21 cellular contexts compared by ENCODE assay signal in the genomic region with DNA sequence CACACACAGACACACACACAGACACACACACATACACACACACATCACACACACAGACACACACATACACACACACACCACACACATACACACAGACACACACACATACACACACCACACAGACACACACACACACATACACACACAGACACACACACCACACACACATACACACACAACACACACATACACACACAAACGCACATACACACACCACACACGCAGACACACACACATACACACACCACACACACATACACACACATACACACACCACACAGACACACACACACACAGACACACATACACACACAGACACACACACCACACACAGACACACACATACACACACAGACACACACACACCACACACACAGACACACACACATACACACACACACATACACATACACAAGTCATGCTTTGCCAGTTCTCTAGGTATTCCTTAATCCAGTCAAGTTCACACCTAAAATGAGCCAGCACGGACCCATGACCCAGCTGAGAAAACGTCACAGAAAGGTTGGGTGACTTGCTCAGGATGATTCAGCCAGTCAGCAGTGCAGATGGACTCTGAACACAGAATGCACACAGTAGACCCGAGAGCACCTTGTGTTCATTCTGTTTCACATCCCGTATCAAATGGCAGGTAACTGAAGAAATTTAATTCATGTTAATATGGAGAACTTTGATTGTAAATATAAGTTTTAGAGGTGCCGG.
A peak's percentile ranks its signal among the peaks of the same experiment; 100 is the strongest.
DNase-seq lines count a peak whose midpoint lies in the region; ATAC-seq, FAIRE-seq and TF ChIP-seq lines count a peak whose summit lies in the region.
"Had no signal": no experiment of that assay in that cellular context is flagged by ENCODE, and none has a peak within 500 bp of the region (broad histone marks: within the 10 kb centered on the region; RNA-seq: fewer than 3 reads in every experiment).

No MANE protein-coding gene starts in this region.

- no peaks in the 10 kb centered on the region for H3K9me3 ChIP-seq in GM12878 (replicated peaks; ENCODE audit: control insufficient read depth, insufficient read depth, low read length)
- no peaks in the 10 kb centered on the region for H3K9me3 ChIP-seq in neuronal stem cell (replicated peaks in 1 of 2; ENCODE audit: control insufficient read depth in 2 of 2, insufficient read depth in 1 of 2, low read depth in 1 of 2, low read length in 2 of 2)
- no peaks in the 10 kb centered on the region for H3K9me3 ChIP-seq in left lung
- H3K9me3 ChIP-seq: BE2C had no signal

- RAD21 ChIA-PET in GM12878 (lab: Charles Lee; ENCODE audit: unreplicated experiment) = no interaction called here

- no peak overlapping the region for H3K23ac ChIP-seq in neuronal stem cell (ENCODE audit: low read depth, low read length, poor library complexity)

- no peak overlapping the region for H2BK15ac ChIP-seq in neuronal stem cell (ENCODE audit: low read length)

- no peak for TF ChIP-seq RAD21 in GM12878 (IDR thresholded peaks at IDR 0.05; ENCODE audit: insufficient read depth, low read depth, low read length)

- in situ Hi-C loops in GM12878 (cut with MboI) = no loop called here

- no peak overlapping the region for H3K4me2 ChIP-seq in GM12878 (ENCODE audit: control insufficient read depth, insufficient read depth)
- no peak overlapping the region for H3K4me2 ChIP-seq in neuronal stem cell (ENCODE audit: insufficient read depth, low read length, poor library complexity, severe bottlenecking)

- H3K9ac ChIP-seq in GM12878 (ENCODE audit: control insufficient read depth, insufficient read depth, low read length) = no peak overlapping the region
- peak overlapping the region; percentile 79 for H3K9ac ChIP-seq in neuronal stem cell (ENCODE audit: low read depth, low read length, poor library complexity)

- no peak overlapping the region for H4K91ac ChIP-seq in neuronal stem cell (ENCODE audit: low read depth, low read length, poor library complexity)

- POLR2A ChIA-PET in GM12878 (lab: Charles Lee) = no interaction called here

- H3K4me1 ChIP-seq in GM12878 (ENCODE audit: control insufficient read depth, insufficient read depth, low read length) (no peaks in the 10 kb centered on the region), neuronal stem cell (ENCODE audit: control insufficient read depth in 2 of 2, insufficient read depth in 1 of 2, low read depth in 1 of 2, low read length in 2 of 2) (no peaks in the 10 kb centered on the region), left lung (no peaks in the 10 kb centered on the region)
- H3K4me1 ChIP-seq: BE2C had no signal

- no peak overlapping the region for H2AK5ac ChIP-seq in neuronal stem cell (ENCODE audit: low read depth, low read length)

- H3K18ac ChIP-seq in neuronal stem cell (ENCODE audit: low read length) = no peak overlapping the region

- no TSS peak for BruUV-seq in GM12878 (replicated peaks; lab: Mats Ljungman, UMichigan)

- peak; percentile 8 for DNase-seq in HCEC 1CT
- peak; percentile 10 for DNase-seq in M059J (ENCODE audit: low read depth)
- no peak for DNase-seq in GM12878 (ENCODE audit: low read depth, low spot score)
- no peak for DNase-seq in neuronal stem cell (ENCODE audit: low spot score)
- DNase-seq in GM19238 (ENCODE audit: insufficient read length, low spot score) = no peak
- no peak for DNase-seq in left lung
- DNase-seq: BE2C; CD4-positive, alpha-beta memory T cell; Kasumi-1; NCI-H1417 treated with DMSO at 0.1 percent for 48 hours; NCI-H2029; NCI-H345; NCI-H748 treated with DMSO at 0.1 percent for 48 hours; SHP77 had no signal

- H2AFZ ChIP-seq in GM12878 (ENCODE audit: control insufficient read depth, low read depth, low read length) (no peak overlapping the region), neuronal stem cell (ENCODE audit: low read length) (no peak overlapping the region)

- H4K8ac ChIP-seq in neuronal stem cell (ENCODE audit: low read depth, low read length) = peak overlapping the region; percentile 83

- WGBS in GM12878 (ENCODE audit: insufficient coverage, insufficient replicate concordance, low lambda C conversion rate, missing lambda C conversion rate) = 47% methylated on average over 7 of the region's 7 CpGs
- 100% methylated on average over 2 of the region's 7 CpGs; no CpG with 5 or more reads in 1 of the 2 donors for WGBS in neuronal stem cell (ENCODE audit: extremely low coverage in 2 of 2, insufficient read length in 2 of 2, insufficient replicate concordance in 1 of 2), 2 donors

- intact Hi-C loops in GM12878 (cut with micrococcal nuclease; ENCODE audit: unreplicated experiment) = no loop called here
- intact Hi-C loops in left lung (cut with DNase I) = no loop called here

- no peaks in the 10 kb centered on the region for H3K27me3 ChIP-seq in GM12878 (replicated peaks in 1 of 2; ENCODE audit: control insufficient read depth in 2 of 2, insufficient read depth in 2 of 2, low read length in 1 of 2)
- no peaks in the 10 kb centered on the region for H3K27me3 ChIP-seq in neuronal stem cell (ENCODE audit: control insufficient read depth in 3 of 3, insufficient read depth in 3 of 3, low read depth in 1 of 3, low read length in 3 of 3)
- no peaks in the 10 kb centered on the region for H3K27me3 ChIP-seq in left lung
- H3K27me3 ChIP-seq: BE2C had no signal

- H3K79me1 ChIP-seq in neuronal stem cell (ENCODE audit: low read depth, low read length) = no peaks in the 10 kb centered on the region

- no peak overlapping the region for H3K27ac ChIP-seq in GM12878 (ENCODE audit: control insufficient read depth, insufficient read depth)
- no peak overlapping the region for H3K27ac ChIP-seq in neuronal stem cell (replicated peaks; ENCODE audit: low read length)
- no peak overlapping the region for H3K27ac ChIP-seq in left lung
- H3K27ac ChIP-seq: HL-60 had no signal

- ATAC-seq in GM12878 = no peak
- ATAC-seq in GM21390 (IDR thresholded peaks at IDR 0.05; ENCODE audit: unreplicated experiment) = no peak
- no peak for ATAC-seq in left lung
- ATAC-seq in GM18861 (IDR thresholded peaks at IDR 0.05; ENCODE audit: unreplicated experiment) = no peak
- ATAC-seq: HCT116, Panc1, SK-N-SH treated with all-trans-retinoic acid at 6 μM for 48 hours had no signal

- no peak overlapping the region for H3K4me3 ChIP-seq in GM12878
- peak overlapping the region in 1 of 2 donors; percentile 61 for H3K4me3 ChIP-seq in neuronal stem cell (ENCODE audit: low read length in 2 of 2)
- H3K4me3 ChIP-seq in left lung = no peak overlapping the region

- H2BK120ac ChIP-seq in neuronal stem cell (ENCODE audit: low read depth, low read length) = no peak overlapping the region

- SMC1A ChIA-PET in GM12878 (lab: Charles Lee; ENCODE audit: uncharacterized antibody, unreplicated experiment) = no interaction called here

- peak; percentile 38 for FAIRE-seq in GM12878 (lab: Jason Lieb, UNC)
- FAIRE-seq: D721Med had no signal

- H3K14ac ChIP-seq in neuronal stem cell (ENCODE audit: low read length) = peak overlapping the region; percentile 33

- no peak overlapping the region for H2BK5ac ChIP-seq in neuronal stem cell (ENCODE audit: low read length)

- TF ChIP-seq POLR2A in GM12878 (IDR thresholded peaks at IDR 0.05; ENCODE audit: low read depth, low read length) = no peak

- TF ChIP-seq EP300 in GM12878 (IDR thresholded peaks at IDR 0.05; ENCODE audit: borderline replicate concordance in 1 of 2, control insufficient read depth in 1 of 2, low read depth in 2 of 2, low read length in 2 of 2) = no peak

- H3K79me2 ChIP-seq in GM12878 (ENCODE audit: control insufficient read depth, insufficient read depth, low read length) = no peaks in the 10 kb centered on the region

- H4K20me1 ChIP-seq in GM12878 (ENCODE audit: control insufficient read depth, insufficient read depth) = no peaks in the 10 kb centered on the region

- H3K36me3 ChIP-seq in GM12878 (ENCODE audit: control insufficient read depth in 2 of 2, insufficient read depth in 2 of 2, low read length in 1 of 2) (no peaks in the 10 kb centered on the region), neuronal stem cell (replicated peaks in 1 of 2; ENCODE audit: control insufficient read depth in 2 of 2, insufficient read depth in 2 of 2, low read length in 2 of 2) (no peaks in the 10 kb centered on the region), left lung (no peaks in the 10 kb centered on the region)
- H3K36me3 ChIP-seq: BE2C had no signal

- H3K4ac ChIP-seq in neuronal stem cell (ENCODE audit: low read length) = no peak overlapping the region

- H2BK12ac ChIP-seq in neuronal stem cell (ENCODE audit: low read length) = no peak overlapping the region

- CTCF ChIA-PET in GM12878 (lab: Yijun Ruan, JAX) = no interaction called here

- TF ChIP-seq CTCF in GM12878 (IDR thresholded peaks at IDR 0.05 in 2 of 3, conservative IDR thresholded peaks at IDR 0.05 in 1 of 3; ENCODE audit: control insufficient read depth in 2 of 3, extremely low read depth in 1 of 3, insufficient read depth in 1 of 3, low read depth in 3 of 3, low read length in 3 of 3) (no peak), left lung (IDR thresholded peaks at IDR 0.05) (no peak)

TF ChIP-seq in GM12878, 131 proteins besides CTCF, POLR2A, EP300 and RAD21 (continues in another document):
- TF ChIP-seq CREB1 (IDR thresholded peaks at IDR 0.05; ENCODE audit: low read depth) (no peak), ATF7 (IDR thresholded peaks at IDR 0.05; ENCODE audit: low read depth) (no peak), MEF2A (IDR thresholded peaks at IDR 0.05; ENCODE audit: insufficient read depth, low read depth, low read length) (no peak), JUND (IDR thresholded peaks at IDR 0.05; ENCODE audit: low read depth, low read length) (no peak), ZSCAN29 (IDR thresholded peaks at IDR 0.05) (no peak), TCF3 (IDR thresholded peaks at IDR 0.05; ENCODE audit: borderline replicate concordance, insufficient read depth, low read depth, low read length) (no peak)
- TF ChIP-seq, protein P1, sequence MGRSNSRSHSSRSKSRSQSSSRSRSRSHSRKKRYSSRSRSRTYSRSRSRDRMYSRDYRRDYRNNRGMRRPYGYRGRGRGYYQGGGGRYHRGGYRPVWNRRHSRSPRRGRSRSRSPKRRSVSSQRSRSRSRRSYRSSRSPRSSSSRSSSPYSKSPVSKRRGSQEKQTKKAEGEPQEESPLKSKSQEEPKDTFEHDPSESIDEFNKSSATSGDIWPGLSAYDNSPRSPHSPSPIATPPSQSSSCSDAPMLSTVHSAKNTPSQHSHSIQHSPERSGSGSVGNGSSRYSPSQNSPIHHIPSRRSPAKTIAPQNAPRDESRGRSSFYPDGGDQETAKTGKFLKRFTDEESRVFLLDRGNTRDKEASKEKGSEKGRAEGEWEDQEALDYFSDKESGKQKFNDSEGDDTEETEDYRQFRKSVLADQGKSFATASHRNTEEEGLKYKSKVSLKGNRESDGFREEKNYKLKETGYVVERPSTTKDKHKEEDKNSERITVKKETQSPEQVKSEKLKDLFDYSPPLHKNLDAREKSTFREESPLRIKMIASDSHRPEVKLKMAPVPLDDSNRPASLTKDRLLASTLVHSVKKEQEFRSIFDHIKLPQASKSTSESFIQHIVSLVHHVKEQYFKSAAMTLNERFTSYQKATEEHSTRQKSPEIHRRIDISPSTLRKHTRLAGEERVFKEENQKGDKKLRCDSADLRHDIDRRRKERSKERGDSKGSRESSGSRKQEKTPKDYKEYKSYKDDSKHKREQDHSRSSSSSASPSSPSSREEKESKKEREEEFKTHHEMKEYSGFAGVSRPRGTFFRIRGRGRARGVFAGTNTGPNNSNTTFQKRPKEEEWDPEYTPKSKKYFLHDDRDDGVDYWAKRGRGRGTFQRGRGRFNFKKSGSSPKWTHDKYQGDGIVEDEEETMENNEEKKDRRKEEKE (IDR thresholded peaks at IDR 0.05) = no peak

Comparison
In these comparisons a context has a peak if more than half of its experiments do, and no peak if none do; other contexts are left out.
1. DNase-seq: peak in HCEC 1CT (single experiment) and M059J (single experiment); none in GM12878 (single experiment), neuronal stem cell (single experiment), GM19238 (single experiment) and left lung (0 of 2).